In genomic region chr22:19728836-19729235, GRCh38 we compare ENCODE assay signal across 18 cellular contexts. TPM values are rescaled to one million over a fixed set of nuclear protein-coding genes. Genes with fewer than 3 reads are reported as not detected.
DNase-seq lines count a peak whose midpoint lies in the region; ATAC-seq lines count a peak whose summit lies in the region.
"Had no signal": no experiment of that assay in that cellular context is flagged by ENCODE, and none has a peak within 500 bp of the region (broad histone marks: within the 10 kb centered on the region; RNA-seq: fewer than 3 reads in every experiment).

No MANE protein-coding gene starts in this region.

- H3K9me3 ChIP-seq in SJCRH30 (replicated peaks) = no peaks in the 10 kb centered on the region
- H3K9me3 ChIP-seq in neuronal stem cell (replicated peaks in 1 of 2; ENCODE audit: control insufficient read depth in 2 of 2, insufficient read depth in 1 of 2, low read depth in 1 of 2, low read length in 2 of 2) = peaks cover 3 to 8% of the 10 kb centered on the region in 2 donors
- H3K9me3 ChIP-seq: A549, BE2C, Caco-2 had no signal

- H3K4me3 ChIP-seq in SJCRH30 = no peak overlapping the region
- H3K4me3 ChIP-seq in neuronal stem cell (ENCODE audit: low read length in 2 of 2) = peak overlapping the region in 1 of 2 donors; percentile 5
- H3K4me3 ChIP-seq: A549, GM23338 had no signal

- H2BK15ac ChIP-seq in neuronal stem cell (ENCODE audit: low read length) = peak overlapping the region; percentile 77

- H3K36me3 ChIP-seq in SJCRH30 (no peaks in the 10 kb centered on the region), neuronal stem cell (replicated peaks in 1 of 2; ENCODE audit: control insufficient read depth in 2 of 2, insufficient read depth in 2 of 2, low read length in 2 of 2) (no peaks in the 10 kb centered on the region)
- H3K36me3 ChIP-seq: BE2C had no signal

- no peaks in the 10 kb centered on the region for H3K79me1 ChIP-seq in neuronal stem cell (ENCODE audit: low read depth, low read length)

- H3K23ac ChIP-seq in neuronal stem cell (ENCODE audit: low read depth, low read length, poor library complexity) = peak overlapping the region; percentile 80

- peak overlapping the region; percentile 77 for H3K9ac ChIP-seq in neuronal stem cell (ENCODE audit: low read depth, low read length, poor library complexity)

- H2BK120ac ChIP-seq in neuronal stem cell (ENCODE audit: low read depth, low read length) = no peak overlapping the region

- peak overlapping the region; percentile 8 for H3K27ac Mint-ChIP-seq in activated naive CD4-positive, alpha-beta T cell treated with anti-CD3 and anti-CD28 coated beads, Interleukin-2, amount 50 U/mL, for 24 hours
- H3K27ac Mint-ChIP-seq in activated CD4-positive, alpha-beta T cell treated with anti-CD3 and anti-CD28 coated beads, Interleukin-2, amount 10 ng/mL, durations not matched to agents 7 days and 5 days = no peak overlapping the region
- H3K27ac Mint-ChIP-seq: CD14-positive monocyte; CD8-positive, alpha-beta T cell; GM23338 had no signal

- peak overlapping the region; percentile 89 for H3K14ac ChIP-seq in neuronal stem cell (ENCODE audit: low read length)

- peak overlapping the region; percentile 71 for H3K18ac ChIP-seq in neuronal stem cell (ENCODE audit: low read length)

- H3K9me3 Mint-ChIP-seq in activated naive CD4-positive, alpha-beta T cell treated with anti-CD3 and anti-CD28 coated beads, Interleukin-2, amount 50 U/mL, for 24 hours = no peaks in the 10 kb centered on the region
- H3K9me3 Mint-ChIP-seq in activated CD4-positive, alpha-beta T cell treated with anti-CD3 and anti-CD28 coated beads, Interleukin-2, amount 10 ng/mL, durations not matched to agents 7 days and 5 days = no peaks in the 10 kb centered on the region
- H3K9me3 Mint-ChIP-seq: CD8-positive, alpha-beta T cell; IgD-negative memory B cell had no signal

- H3K4me3 Mint-ChIP-seq in activated naive CD4-positive, alpha-beta T cell treated with anti-CD3 and anti-CD28 coated beads, Interleukin-2, amount 50 U/mL, for 24 hours = no peak overlapping the region
- H3K4me3 Mint-ChIP-seq in activated CD4-positive, alpha-beta T cell treated with anti-CD3 and anti-CD28 coated beads, Interleukin-2, amount 10 ng/mL, durations not matched to agents 7 days and 5 days = no peak overlapping the region
- H3K4me3 Mint-ChIP-seq: CD14-positive monocyte; CD8-positive, alpha-beta T cell; GM23338 had no signal

- no peaks in the 10 kb centered on the region for H3K36me3 Mint-ChIP-seq in activated naive CD4-positive, alpha-beta T cell treated with anti-CD3 and anti-CD28 coated beads, Interleukin-2, amount 50 U/mL, for 24 hours
- no peaks in the 10 kb centered on the region for H3K36me3 Mint-ChIP-seq in activated CD4-positive, alpha-beta T cell treated with anti-CD3 and anti-CD28 coated beads, Interleukin-2, amount 10 ng/mL, durations not matched to agents 7 days and 5 days (ENCODE audit: low read depth)
- H3K36me3 Mint-ChIP-seq: CD8-positive, alpha-beta T cell; IgD-negative memory B cell had no signal

- WGBS in neuronal stem cell (ENCODE audit: extremely low coverage in 2 of 2, insufficient read length in 2 of 2, insufficient replicate concordance in 1 of 2), 2 donors = no CpG with 5 or more reads among the region's 10 CpGs

- no peak overlapping the region for H2AFZ ChIP-seq in neuronal stem cell (ENCODE audit: low read length)
- H2AFZ ChIP-seq: GM23338 had no signal

- CTCF ChIA-PET in activated CD4-positive, alpha-beta T cell treated with anti-CD3 and anti-CD28 coated beads, Interleukin-2, amount 10 ng/mL, durations not matched to agents 7 days and 5 days (lab: Charles Lee) = no interaction called here

- POLR2A ChIA-PET in activated CD4-positive, alpha-beta T cell treated with anti-CD3 and anti-CD28 coated beads, Interleukin-2, amount 10 ng/mL, durations not matched to agents 7 days and 5 days (lab: Charles Lee) = no interaction called here

- H3K27me3 ChIP-seq in SJCRH30 (no peaks in the 10 kb centered on the region), neuronal stem cell (ENCODE audit: control insufficient read depth in 3 of 3, insufficient read depth in 3 of 3, low read depth in 1 of 3, low read length in 3 of 3) (peaks cover 27 to 77% (median 54%) of the 10 kb centered on the region in 3 experiments)

- peaks cover 4% of the 10 kb centered on the region for H3K4me1 Mint-ChIP-seq in activated naive CD4-positive, alpha-beta T cell treated with anti-CD3 and anti-CD28 coated beads, Interleukin-2, amount 50 U/mL, for 24 hours
- peaks cover 3% of the 10 kb centered on the region for H3K4me1 Mint-ChIP-seq in activated CD4-positive, alpha-beta T cell treated with anti-CD3 and anti-CD28 coated beads, Interleukin-2, amount 10 ng/mL, durations not matched to agents 7 days and 5 days

- peak overlapping the region; percentile 95 for H3K4ac ChIP-seq in neuronal stem cell (ENCODE audit: low read length)

- no peak overlapping the region for H3K4me2 ChIP-seq in neuronal stem cell (ENCODE audit: insufficient read depth, low read length, poor library complexity, severe bottlenecking)
- H3K4me2 ChIP-seq: A549, GM23338 had no signal

- no peak overlapping the region for H2BK12ac ChIP-seq in neuronal stem cell (ENCODE audit: low read length)

- H3K4me1 ChIP-seq in SJCRH30 (peaks cover 17% of the 10 kb centered on the region), neuronal stem cell (ENCODE audit: control insufficient read depth in 2 of 2, insufficient read depth in 1 of 2, low read depth in 1 of 2, low read length in 2 of 2) (peaks cover 7 to 12% of the 10 kb centered on the region in 2 donors)
- H3K4me1 ChIP-seq: A549, BE2C had no signal

- DNase-seq in activated naive CD4-positive, alpha-beta T cell treated with anti-CD3 and anti-CD28 coated beads, Interleukin-2, amount 50 U/mL, for 16 hours = no peak
- DNase-seq in SJCRH30 (peak; percentile 61 to 68), neuronal stem cell (ENCODE audit: low spot score) (no peak)
- no peak for DNase-seq in activated CD4-positive, alpha-beta T cell treated with anti-CD3 and anti-CD28 coated beads, Interleukin-2, amount 10 ng/mL, durations not matched to agents 7 days and 5 days
- DNase-seq: BE2C; Caco-2; CD8-positive, alpha-beta T cell; DND-41; GF-D8; H7 had no signal

- H3K27ac ChIP-seq in SJCRH30 (peak overlapping the region; percentile 25; the same call in 1 of the 2 replicates), neuronal stem cell (replicated peaks; ENCODE audit: low read length) (no peak overlapping the region)
- H3K27ac ChIP-seq: A549 had no signal

- H2BK5ac ChIP-seq in neuronal stem cell (ENCODE audit: low read length) = no peak overlapping the region

- H4K8ac ChIP-seq in neuronal stem cell (ENCODE audit: low read depth, low read length) = no peak overlapping the region

- H4K91ac ChIP-seq in neuronal stem cell (ENCODE audit: low read depth, low read length, poor library complexity) = no peak overlapping the region

- H3K27me3 Mint-ChIP-seq in activated naive CD4-positive, alpha-beta T cell treated with anti-CD3 and anti-CD28 coated beads, Interleukin-2, amount 50 U/mL, for 24 hours = peaks cover 11% of the 10 kb centered on the region
- H3K27me3 Mint-ChIP-seq in activated CD4-positive, alpha-beta T cell treated with anti-CD3 and anti-CD28 coated beads, Interleukin-2, amount 10 ng/mL, durations not matched to agents 7 days and 5 days = peaks cover 12% of the 10 kb centered on the region

- H2AK5ac ChIP-seq in neuronal stem cell (ENCODE audit: low read depth, low read length) = peak overlapping the region; percentile 90

- ATAC-seq in GM18907 (IDR thresholded peaks at IDR 0.05; ENCODE audit: unreplicated experiment) = no peak
- ATAC-seq: A549; CD8-positive, alpha-beta T cell; GM23338 had no signal

RNA-seq across cellular contexts. Expression of gene GP1BB, which starts 5.5 kb away (rescaled TPM):
- 2.5 and 4.4 TPM in 2 replicates for total RNA-seq in SJCRH30 (2014; rRNA removed; shearing (Covaris generic))
- 2.5 TPM for polyA plus RNA-seq in neuronal stem cell (2013, experiment 1 of 2)
- 2.6 TPM for polyA plus RNA-seq in neuronal stem cell (2013, experiment 2 of 2)
- total RNA-seq in activated CD4-positive, alpha-beta T cell treated with anti-CD3 and anti-CD28 coated beads, Interleukin-2, amount 10 ng/mL, durations not matched to agents 7 days and 5 days = not detected
- total RNA-seq: HT1080 had no signal

RNA-seq across cellular contexts. Expression of gene SEPTIN5, which starts 14.5 kb away (rescaled TPM):
- total RNA-seq in SJCRH30 (2014; rRNA removed; shearing (Covaris generic)) = 11.2 and 11.9 TPM in 2 replicates
- polyA plus RNA-seq in neuronal stem cell (2013, experiment 1 of 2) = 23.1 TPM
- polyA plus RNA-seq in neuronal stem cell (2013, experiment 2 of 2) = 21.3 TPM
- not detected for total RNA-seq in activated CD4-positive, alpha-beta T cell treated with anti-CD3 and anti-CD28 coated beads, Interleukin-2, amount 10 ng/mL, durations not matched to agents 7 days and 5 days

RNA-seq across cellular contexts. Expression of gene TBX1, which starts 31.7 kb away (rescaled TPM):
- 11.8 and 11.9 TPM in 2 replicates for total RNA-seq in SJCRH30 (2014; rRNA removed; shearing (Covaris generic))
- 0.31 TPM for polyA plus RNA-seq in neuronal stem cell (2013, experiment 1 of 2)
- 0.26 TPM for polyA plus RNA-seq in neuronal stem cell (2013, experiment 2 of 2)
- not detected for total RNA-seq in activated CD4-positive, alpha-beta T cell treated with anti-CD3 and anti-CD28 coated beads, Interleukin-2, amount 10 ng/mL, durations not matched to agents 7 days and 5 days
- total RNA-seq: CD8-positive, alpha-beta T cell had no signal
- polyA plus RNA-seq: AG04450, CD14-positive monocyte, IgD-negative memory B cell had no signal

Comparison
In these comparisons a context has a peak if more than half of its experiments do, and no peak if none do; other contexts are left out.
1. DNase-seq: peak in SJCRH30 (2 of 2); none in activated naive CD4-positive, alpha-beta T cell treated with anti-CD3 and anti-CD28 coated beads, Interleukin-2, amount 50 U/mL, for 16 hours (single experiment), neuronal stem cell (single experiment) and activated CD4-positive, alpha-beta T cell treated with anti-CD3 and anti-CD28 coated beads, Interleukin-2, amount 10 ng/mL, durations not matched to agents 7 days and 5 days (single experiment).
2. RNA of gene SEPTIN5, which starts 14.5 kb away (total RNA-seq): 11.2 to 11.9 TPM in SJCRH30; not detected in activated CD4-positive, alpha-beta T cell treated with anti-CD3 and anti-CD28 coated beads, Interleukin-2, amount 10 ng/mL, durations not matched to agents 7 days and 5 days; every median in the first group is over 10 times any median in the second.
3. RNA of gene TBX1, which starts 31.7 kb away (total RNA-seq): 11.8 to 11.9 TPM in SJCRH30; not detected in activated CD4-positive, alpha-beta T cell treated with anti-CD3 and anti-CD28 coated beads, Interleukin-2, amount 10 ng/mL, durations not matched to agents 7 days and 5 days; every median in the first group is over 10 times any median in the second.